In the genomic region with DNA sequence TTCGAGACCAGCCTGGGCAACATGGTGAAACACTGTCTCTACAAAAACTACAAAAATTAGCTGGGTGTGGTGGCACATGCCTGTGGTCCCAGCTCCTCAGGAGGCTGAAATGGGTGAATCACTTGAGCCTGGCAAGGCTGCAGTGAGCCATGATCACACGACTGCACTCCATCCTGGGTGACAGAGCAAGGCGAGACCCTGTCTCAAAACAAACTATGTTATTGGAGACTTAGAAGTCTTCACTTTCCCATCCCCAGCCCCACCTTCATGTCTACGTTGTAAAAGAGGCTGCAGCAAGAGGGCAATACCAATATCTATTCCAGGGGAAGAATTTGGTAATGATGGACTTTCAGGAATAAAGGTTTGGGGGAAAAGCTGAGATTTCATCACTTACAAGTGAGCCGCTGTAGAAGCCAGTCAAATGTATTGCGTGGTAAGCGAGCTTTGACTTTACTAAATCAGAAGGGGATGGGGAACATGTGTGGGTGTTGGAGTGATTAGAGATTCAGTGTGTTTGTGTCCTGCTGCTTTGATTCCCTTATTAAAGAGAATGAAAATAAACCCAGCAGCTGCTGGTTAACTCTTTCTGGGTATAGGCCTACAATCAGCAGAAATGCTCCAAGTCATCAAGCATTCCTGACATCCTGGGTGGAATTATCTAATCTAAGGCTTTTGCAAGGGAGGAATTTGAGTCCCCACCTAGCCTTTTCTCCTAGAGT, we compare ENCODE assay signal across 1 cellular context.
TF ChIP-seq lines count a peak whose summit lies in the region.

No MANE protein-coding gene starts in this region.

TF ChIP-seq in IMR-90, 13 proteins besides CTCF, POLR2A, EP300 and RAD21 (continued from another document):
- TF ChIP-seq CEBPB (IDR thresholded peaks at IDR 0.05; ENCODE audit: low read depth, low read length) (peak; percentile 40), MXI1 (IDR thresholded peaks at IDR 0.05; ENCODE audit: borderline replicate concordance, low read depth, low read length) (no peak)
